In the genomic region with DNA sequence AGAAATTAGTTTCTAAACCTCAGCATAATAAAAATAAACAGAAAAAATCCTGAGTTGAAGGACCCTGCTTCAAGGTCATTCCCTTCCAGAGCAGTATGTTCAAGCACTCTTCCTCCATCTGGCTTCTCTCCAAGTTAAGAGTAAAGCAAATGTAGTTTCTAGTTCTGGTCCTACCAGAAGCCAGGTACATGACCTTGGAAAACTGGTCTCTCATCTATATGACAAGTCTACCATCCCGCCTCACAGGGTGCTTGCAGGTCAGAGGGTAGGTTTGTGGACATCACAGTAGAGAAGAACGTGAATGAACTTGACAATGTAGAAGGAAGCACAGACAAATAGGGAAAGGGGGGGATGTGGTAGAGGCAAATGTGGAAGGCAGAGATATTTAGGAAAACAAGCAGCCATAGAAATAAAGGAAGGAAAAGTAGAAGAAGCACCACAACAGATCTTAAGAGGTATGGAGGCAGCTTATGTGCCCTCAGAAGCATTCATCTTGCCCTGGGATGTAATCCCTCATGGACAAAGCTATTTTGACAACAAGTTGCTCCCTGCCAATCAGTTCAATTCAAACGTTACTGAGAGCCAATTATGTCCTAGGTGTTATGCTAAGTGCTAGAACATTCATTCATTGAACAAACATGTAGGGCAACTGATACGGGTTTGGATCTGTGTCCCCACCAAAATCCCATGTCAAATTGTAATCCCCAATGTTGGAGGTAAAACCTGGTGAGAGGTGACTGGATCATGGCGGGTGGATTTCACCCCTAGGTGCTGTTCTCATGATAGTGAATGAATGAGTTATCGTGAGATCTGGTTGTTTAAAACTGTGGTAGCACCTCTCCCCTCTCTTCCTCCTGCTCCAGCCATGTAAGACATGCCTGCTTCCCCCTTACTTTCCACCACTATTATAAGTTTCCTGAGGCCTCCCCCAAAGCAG, we compare ENCODE assay signal across 15 cellular contexts. TPM values are rescaled to one million over a fixed set of nuclear protein-coding genes. Genes with fewer than 3 reads are reported as not detected.
DNase-seq lines count a peak whose midpoint lies in the region; ATAC-seq, FAIRE-seq and TF ChIP-seq lines count a peak whose summit lies in the region.
"Had no signal": no experiment of that assay in that cellular context is flagged by ENCODE, and none has a peak within 500 bp of the region (broad histone marks: within the 10 kb centered on the region; RNA-seq: fewer than 3 reads in every experiment).

No MANE protein-coding gene starts in this region.

- DNase-seq in Calu3: no peak
- DNase-seq in SK-N-MC (ENCODE audit: low read depth, low spot score): no peak
- DNase-seq in Right ventricle myocardium superior: no peak
- no peak for DNase-seq in pancreas
- no peak for DNase-seq in natural killer cell treated with Interleukin-12 subunit alpha and Interleukin-12 subunit beta and Interleukin-15 and Interleukin-18, amount 100 ng/mL, for 72 hours (ENCODE audit: low spot score)
- no peak for DNase-seq in HuH-7 (ENCODE audit: low spot score)
- no peak for DNase-seq in NCI-H748 (lab: John Stamatoyannopoulos, UW; ENCODE audit: unreplicated experiment)
- DNase-seq: activated T-cell treated with anti-CD3 and anti-CD28 coated beads, Interleukin-2, amount 50 U/mL, for 4 hours; immature natural killer cell; WERI-Rb-1 had no signal

- no peaks in the 10 kb centered on the region for H3K9me3 ChIP-seq in SK-N-MC (ENCODE audit: low read depth, low read length)
- H3K9me3 ChIP-seq in pancreas: no peaks in the 10 kb centered on the region

- H3K4me3 Mint-ChIP-seq in Calu3 (ENCODE audit: low read depth, unreplicated experiment): no peak overlapping the region
- H3K4me3 Mint-ChIP-seq in natural killer cell treated with Interleukin-12 subunit alpha and Interleukin-12 subunit beta and Interleukin-15 and Interleukin-18, amount 100 ng/mL, for 72 hours: no peak overlapping the region
- H3K4me3 Mint-ChIP-seq: activated T-cell treated with anti-CD3 and anti-CD28 coated beads, Interleukin-2, amount 50 U/mL, for 4 hours; central memory CD8-positive, alpha-beta T cell; immature natural killer cell; neural progenitor cell had no signal

- 61 to 65% methylated on average over 6 of the region's 6 CpGs for WGBS in pancreas, 2 donors

- peaks cover 35% of the 10 kb centered on the region for H3K4me1 Mint-ChIP-seq in Calu3 (ENCODE audit: low read depth, unreplicated experiment)
- H3K4me1 Mint-ChIP-seq in natural killer cell treated with Interleukin-12 subunit alpha and Interleukin-12 subunit beta and Interleukin-15 and Interleukin-18, amount 100 ng/mL, for 72 hours (ENCODE audit: low read depth in 2 of 2): peaks cover 0 to 2% of the 10 kb centered on the region in 2 donors
- H3K4me1 Mint-ChIP-seq: immature natural killer cell, neural progenitor cell had no signal

- CTCF ChIA-PET in Calu3 (lab: Charles Lee): interaction anchor here (0.7 kb wide), 1 partner anchor 23 kb away, joined by 4 read pairs; no protein-coding TSS in a partner anchor

- no peak overlapping the region for H3K4me3 ChIP-seq in SK-N-MC
- no peak overlapping the region for H3K4me3 ChIP-seq in pancreas
- H3K4me3 ChIP-seq: neural progenitor cell had no signal

- peaks cover 53% of the 10 kb centered on the region for H3K36me3 ChIP-seq in SK-N-MC (ENCODE audit: insufficient read depth, low read length)
- H3K36me3 ChIP-seq in pancreas: peaks cover 0 to 20% (median 0%) of the 10 kb centered on the region in 3 donors
- H3K36me3 ChIP-seq: neural progenitor cell had no signal

- intact Hi-C loops in Calu3 (cut with micrococcal nuclease; ENCODE audit: unreplicated experiment): loop anchor here (2.0 to 10.0 kb wide), 2 partner anchors 74 to 278 kb away; no protein-coding TSS in a partner anchor
- intact Hi-C loops in Right ventricle myocardium superior (cut with DNase I): no loop called here
- intact Hi-C loops in pancreas (cut with DNase I): no loop called here

- TF ChIP-seq CTCF in Calu3 (IDR thresholded peaks at IDR 0.05; ENCODE audit: unreplicated experiment): no peak
- no peak for TF ChIP-seq CTCF in pancreas (IDR thresholded peaks at IDR 0.05)

- no peaks in the 10 kb centered on the region for H3K9me3 Mint-ChIP-seq in Calu3 (ENCODE audit: low read depth, unreplicated experiment)
- no peaks in the 10 kb centered on the region for H3K9me3 Mint-ChIP-seq in natural killer cell treated with Interleukin-12 subunit alpha and Interleukin-12 subunit beta and Interleukin-15 and Interleukin-18, amount 100 ng/mL, for 72 hours
- H3K9me3 Mint-ChIP-seq: activated T-cell treated with anti-CD3 and anti-CD28 coated beads, Interleukin-2, amount 50 U/mL, for 4 hours; central memory CD8-positive, alpha-beta T cell; immature natural killer cell; neural progenitor cell had no signal

- peak; percentile 37 for ATAC-seq in Right ventricle myocardium superior (ENCODE audit: poor library complexity)
- peak; percentile 41 to 59 (median 46) for ATAC-seq in pancreas
- ATAC-seq in natural killer cell treated with Interleukin-12 subunit alpha and Interleukin-12 subunit beta and Interleukin-15 and Interleukin-18, amount 100 ng/mL, for 72 hours: no peak
- ATAC-seq in HG03565 (IDR thresholded peaks at IDR 0.05; ENCODE audit: unreplicated experiment): no peak
- ATAC-seq: activated T-cell treated with anti-CD3 and anti-CD28 coated beads, Interleukin-2, amount 50 U/mL, for 4 hours had no signal

- no peak overlapping the region for H3K9ac ChIP-seq in SK-N-MC (ENCODE audit: insufficient read length)
- H3K9ac ChIP-seq: neural progenitor cell had no signal

- H3K27me3 ChIP-seq in pancreas: no peaks in the 10 kb centered on the region
- H3K27me3 ChIP-seq: neural progenitor cell had no signal

- H3K27ac ChIP-seq in SK-N-MC (peak overlapping the region; percentile 69), pancreas (peak overlapping the region in 2 of 4 donors; percentile 34 to 63)
- H3K27ac ChIP-seq: neural progenitor cell, RWPE1, WERI-Rb-1 had no signal

- peak overlapping the region; percentile 35 for H3K27ac Mint-ChIP-seq in Calu3 (ENCODE audit: unreplicated experiment)
- peak overlapping the region in 1 of 2 donors; percentile 2 for H3K27ac Mint-ChIP-seq in natural killer cell treated with Interleukin-12 subunit alpha and Interleukin-12 subunit beta and Interleukin-15 and Interleukin-18, amount 100 ng/mL, for 72 hours
- H3K27ac Mint-ChIP-seq: neural progenitor cell had no signal

- FAIRE-seq in pancreas (lab: Jason Lieb, UNC): no peak
- FAIRE-seq: D721Med had no signal

- H3K36me3 Mint-ChIP-seq in Calu3 (ENCODE audit: insufficient read depth, unreplicated experiment): peaks cover 11% of the 10 kb centered on the region
- peaks cover 6% of the 10 kb centered on the region for H3K36me3 Mint-ChIP-seq in natural killer cell treated with Interleukin-12 subunit alpha and Interleukin-12 subunit beta and Interleukin-15 and Interleukin-18, amount 100 ng/mL, for 72 hours

- BruUV-seq in Calu3 (replicated peaks; lab: Mats Ljungman, UMichigan): no TSS peak

- peaks cover 0 to 18% (median 17%) of the 10 kb centered on the region in 3 donors for H3K4me1 ChIP-seq in pancreas
- H3K4me1 ChIP-seq: neural progenitor cell had no signal

- H3K27me3 Mint-ChIP-seq in Calu3 (ENCODE audit: unreplicated experiment): no peaks in the 10 kb centered on the region
- no peaks in the 10 kb centered on the region for H3K27me3 Mint-ChIP-seq in natural killer cell treated with Interleukin-12 subunit alpha and Interleukin-12 subunit beta and Interleukin-15 and Interleukin-18, amount 100 ng/mL, for 72 hours
- H3K27me3 Mint-ChIP-seq: central memory CD8-positive, alpha-beta T cell had no signal

RNA-seq across cellular contexts. Expression of gene CTNNAL1, which starts 23.7 kb away (rescaled TPM):
- total RNA-seq in Calu3 (2022): 20.6 and 23.7 TPM in 2 replicates
- 77.5 TPM for total RNA-seq in Right ventricle myocardium superior
- 10 to 100 TPM in 4 of 6 donors, 1 to 10 TPM in 2; 8.8 to 19.1 (median 15.3) TPM for total RNA-seq in pancreas
- 10 to 100 TPM; 15.9 to 29.7 TPM for polyA plus RNA-seq in pancreas
- total RNA-seq in natural killer cell treated with Interleukin-12 subunit alpha and Interleukin-12 subunit beta and Interleukin-15 and Interleukin-18, amount 100 ng/mL, for 72 hours: 10 to 100 TPM; 14.6 to 17.3 TPM

Comparison
In these comparisons a context has a peak if more than half of its experiments do, and no peak if none do; other contexts are left out.
1. ATAC-seq: peak in Right ventricle myocardium superior (single experiment) and pancreas (4 of 4); none in natural killer cell treated with Interleukin-12 subunit alpha and Interleukin-12 subunit beta and Interleukin-15 and Interleukin-18, amount 100 ng/mL, for 72 hours (0 of 2) and HG03565 (single experiment).